In genomic region chr4:110926841-110927400, GRCh38 we compare ENCODE assay signal across 16 cellular contexts.
"Had no signal": no experiment of that assay in that cellular context is flagged by ENCODE, and none has a peak within 500 bp of the region (broad histone marks: within the 10 kb centered on the region; RNA-seq: fewer than 3 reads in every experiment).

No MANE protein-coding gene starts in this region.

- H3K4me1 ChIP-seq: thyroid gland had no signal

- H3K9me3 ChIP-seq: thyroid gland had no signal

- H3K27ac ChIP-seq: thyroid gland had no signal

- H3K36me3 ChIP-seq: thyroid gland had no signal

- ATAC-seq: activated CD4-positive, alpha-beta T cell treated with anti-CD3 and anti-CD28 coated beads for 36 hours; activated CD8-positive, alpha-beta T cell treated with anti-CD3 and anti-CD28 coated beads, Interleukin-2, amount 10 ng/mL, durations not matched to agents 7 days and 5 days; activated naive CD4-positive, alpha-beta T cell treated with anti-CD3 and anti-CD28 coated beads, Interleukin-2, amount 50 U/mL, for 72 hours; activated T-cell treated with anti-CD3 and anti-CD28 coated beads, Interleukin-2, amount 50 U/mL, for 72 hours; sciatic nerve; stimulated activated memory B cell treated with anti-CD40 and anti-IgM and Interleukin-4, amounts not matched to agents 10 μg/mL and 1 μg/mL and 100 μg/mL, for 72 hours; T-helper 17 cell had no signal

- DNase-seq: activated CD4-positive, alpha-beta T cell treated with anti-CD3 and anti-CD28 coated beads for 36 hours; activated CD8-positive, alpha-beta memory T cell treated with anti-CD3 and anti-CD28 coated beads, Interleukin-2, amount 50 U/mL, for 48 hours; activated CD8-positive, alpha-beta T cell treated with anti-CD3 and anti-CD28 coated beads, Interleukin-2, amount 10 ng/mL, durations not matched to agents 7 days and 5 days; activated gamma-delta T cell; activated T-cell treated with anti-CD3 and anti-CD28 coated beads, Interleukin-2, amount 50 U/mL, for 72 hours; amniotic stem cell; foreskin melanocyte; kidney glomerular epithelial cell; nephron progenitor cell; stimulated activated CD4-positive, alpha-beta T cell treated with anti-CD3 and anti-CD28 coated beads, Interleukin-12 subunit alpha, Interleukin-12 subunit beta, amount 100 ng/mL, for 4 hours; stimulated activated CD4-positive, alpha-beta T cell treated with anti-CD3 and anti-CD28 coated beads, Interleukin-2, amount 100 ng/mL, for 24 hours; T-helper 17 cell; thyroid gland had no signal

- H3K4me3 ChIP-seq: thyroid gland had no signal

- H3K27me3 ChIP-seq: thyroid gland had no signal
